In the genomic region with DNA sequence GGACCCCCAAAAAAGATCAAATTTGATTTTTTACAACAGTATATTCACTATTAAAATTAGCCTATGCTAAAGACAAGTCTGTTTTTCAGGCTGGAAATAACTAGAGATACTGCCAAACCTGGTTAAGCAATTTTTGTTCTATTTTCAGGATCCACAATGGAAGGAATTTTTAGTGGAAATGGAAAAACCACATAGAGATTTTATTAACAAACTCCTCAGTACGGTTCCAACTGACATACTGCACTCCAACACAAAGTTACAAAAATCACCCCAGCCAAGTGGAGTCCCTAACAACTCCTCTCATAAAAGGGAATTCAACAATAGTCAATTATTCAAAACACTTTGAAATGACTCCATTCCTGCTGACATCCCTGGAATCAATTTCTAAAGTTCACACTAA, we compare ENCODE assay signal across 14 cellular contexts.
A peak's percentile ranks its signal among the peaks of the same experiment; 100 is the strongest.
DNase-seq lines count a peak whose midpoint lies in the region; ATAC-seq and TF ChIP-seq lines count a peak whose summit lies in the region.
"Had no signal": no experiment of that assay in that cellular context is flagged by ENCODE, and none has a peak within 500 bp of the region (broad histone marks: within the 10 kb centered on the region; RNA-seq: fewer than 3 reads in every experiment).

No MANE protein-coding gene starts in this region.

- TF ChIP-seq CTCF in ascending aorta (IDR thresholded peaks at IDR 0.05): no peak
- no peak for TF ChIP-seq CTCF in fibroblast of the aortic adventitia (IDR thresholded peaks at IDR 0.05; ENCODE audit: insufficient read depth, low read length)

- no peak overlapping the region for H3K4me3 ChIP-seq in ascending aorta
- no peak overlapping the region for H3K4me3 ChIP-seq in fibroblast of the aortic adventitia (ENCODE audit: low read depth, low read length)
- no peak overlapping the region for H3K4me3 ChIP-seq in subcutaneous abdominal adipose tissue (ENCODE audit: low read depth in 1 of 5, low read length in 5 of 5)

- intact Hi-C loops in ascending aorta (cut with DNase I): no loop called here

- ATAC-seq in GM21423 (IDR thresholded peaks at IDR 0.05; ENCODE audit: unreplicated experiment): no peak
- ATAC-seq: stimulated activated naive CD8-positive, alpha-beta T cell treated with anti-CD3 and anti-CD28 coated beads, Interleukin-15, amount 100 ng/mL, for 72 hours had no signal

- H3K36me3 ChIP-seq in ascending aorta (peaks cover 6 to 30% of the 10 kb centered on the region in 2 donors), subcutaneous abdominal adipose tissue (ENCODE audit: control insufficient read depth in 5 of 5, insufficient read depth in 5 of 5, low read length in 5 of 5) (peaks cover 18 to 44% (median 21%) of the 10 kb centered on the region in 5 donors)

- H3K9me3 ChIP-seq in ascending aorta (no peaks in the 10 kb centered on the region), subcutaneous abdominal adipose tissue (ENCODE audit: control insufficient read depth in 5 of 5, low read length in 5 of 5) (no peaks in the 10 kb centered on the region)

- peak overlapping the region; percentile 78 to 81 for H3K27ac ChIP-seq in ascending aorta
- H3K27ac ChIP-seq in subcutaneous abdominal adipose tissue (ENCODE audit: low read depth, low read length): peak overlapping the region; percentile 10

- peak overlapping the region in 1 of 5 donors; percentile 15 for H3K9ac ChIP-seq in subcutaneous abdominal adipose tissue (ENCODE audit: low read length in 5 of 5)

- H3K27me3 ChIP-seq in ascending aorta (no peaks in the 10 kb centered on the region), subcutaneous abdominal adipose tissue (ENCODE audit: control insufficient read depth in 5 of 5, insufficient read depth in 4 of 5, low read length in 5 of 5) (no peaks in the 10 kb centered on the region)

- H3K4me1 ChIP-seq in ascending aorta (peaks cover 0 to 30% of the 10 kb centered on the region in 2 donors), subcutaneous abdominal adipose tissue (ENCODE audit: control insufficient read depth in 5 of 5, insufficient read depth in 5 of 5, low read length in 5 of 5) (peaks cover 0 to 26% (median 13%) of the 10 kb centered on the region in 5 donors)

- DNase-seq in EH (ENCODE audit: low read depth) (peak; percentile 58), ascending aorta (ENCODE audit: low spot score in 2 of 2) (no peak), fibroblast of the aortic adventitia (ENCODE audit: low read depth) (peak; percentile 77), NCI-H1048 (lab: John Stamatoyannopoulos, UW) (no peak), amniotic stem cell (lab: John Stamatoyannopoulos, UW) (no peak), NCI-H2196 treated with DMSO at 0.1 percent for 48 hours (lab: John Stamatoyannopoulos, UW; ENCODE audit: unreplicated experiment) (no peak)
- DNase-seq: activated CD4-positive, alpha-beta T cell treated with anti-CD3 and anti-CD28 coated beads for 1 hour; activated effector memory CD4-positive, alpha-beta T cell treated with Interleukin-2 at 50 U/mL for 16 hours; amygdala; H7; NCI-H524 treated with DMSO at 0.1 percent for 48 hours; stimulated activated naive CD8-positive, alpha-beta T cell treated with anti-CD3 and anti-CD28 coated beads, Interleukin-15, amount 100 ng/mL, for 72 hours had no signal

Comparison
In these comparisons a context has a peak if more than half of its experiments do, and no peak if none do; other contexts are left out.
1. DNase-seq: peak in EH (single experiment) and fibroblast of the aortic adventitia (single experiment); none in ascending aorta (0 of 2), NCI-H1048 (single experiment), amniotic stem cell (single experiment) and NCI-H2196 treated with DMSO at 0.1 percent for 48 hours (single experiment).